18 cellular contexts compared by ENCODE assay signal in the genomic region with DNA sequence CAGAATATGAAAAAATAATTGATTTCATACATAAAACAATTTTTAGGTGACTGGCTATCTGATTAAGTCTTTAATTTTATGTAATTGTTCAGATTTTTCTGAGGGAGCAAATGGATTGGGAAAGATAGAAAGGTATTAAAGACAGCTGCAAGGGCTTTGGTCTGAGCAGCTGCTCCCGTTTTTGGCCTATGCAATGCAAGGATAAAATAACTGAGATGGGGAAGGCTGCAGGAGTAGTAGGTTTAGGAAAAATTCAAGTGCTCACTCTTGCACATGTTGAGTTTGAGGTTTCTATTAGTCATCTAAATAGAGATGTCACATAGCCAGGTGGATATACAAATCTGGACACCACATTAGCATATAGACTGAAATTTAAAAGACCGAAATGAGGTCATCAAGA.
"Had no signal": no experiment of that assay in that cellular context is flagged by ENCODE, and none has a peak within 500 bp of the region (broad histone marks: within the 10 kb centered on the region; RNA-seq: fewer than 3 reads in every experiment).

No MANE protein-coding gene starts in this region.

- H3K27ac ChIP-seq: esophagus squamous epithelium, lower lobe of right lung, neural progenitor cell, parathyroid adenoma, right lobe of liver, stomach, thyroid gland had no signal

- H3K36me3 ChIP-seq: esophagus squamous epithelium, lower lobe of right lung, neural progenitor cell, right lobe of liver, stomach, thyroid gland had no signal

- DNase-seq: cortex of kidney; effector memory CD8-positive, alpha-beta T cell; erythroblast; esophagus squamous epithelium; left ventricle myocardium superior; lower lobe of right lung; naive B cell; right lobe of liver; stimulated activated CD4-positive, alpha-beta T cell treated with anti-CD3 and anti-CD28 coated beads, Interleukin-2, amount 100 ng/mL, for 24 hours; stimulated activated CD4-positive, alpha-beta T cell treated with anti-CD3 and anti-CD28 coated beads, Interleukin-4, amount 100 ng/mL, for 24 hours; stimulated activated naive CD4-positive, alpha-beta T cell treated with Interleukin-2 at 50 U/mL for 16 hours; stomach; thyroid gland; trophoblast cell had no signal

- H3K4me1 ChIP-seq: esophagus squamous epithelium, lower lobe of right lung, neural progenitor cell, parathyroid adenoma, right lobe of liver, stomach, thyroid gland had no signal

- H3K9me3 ChIP-seq: esophagus squamous epithelium, lower lobe of right lung, right lobe of liver, stomach, thyroid gland had no signal

- ATAC-seq: effector memory CD8-positive, alpha-beta T cell; left ventricle myocardium superior; lower lobe of right lung; natural killer cell treated with Interleukin-12 subunit alpha and Interleukin-12 subunit beta and Interleukin-15 and Interleukin-18, amount 100 ng/mL, for 72 hours; right lobe of liver; stimulated activated effector memory CD8-positive, alpha-beta T cell treated with anti-CD3 and anti-CD28 coated beads, Interleukin-12 subunit alpha, Interleukin-12 subunit beta, amount 100 ng/mL, for 72 hours had no signal

- H3K4me3 ChIP-seq: esophagus squamous epithelium, lower lobe of right lung, neural progenitor cell, right lobe of liver, stomach, thyroid gland had no signal

- H3K27me3 ChIP-seq: esophagus squamous epithelium, neural progenitor cell, right lobe of liver, stomach, thyroid gland had no signal
